ENCODE assay signal across 9 cellular contexts in genomic region chr14:91116913-91117588, GRCh38. TPM values are rescaled to one million over a fixed set of nuclear protein-coding genes. Genes with fewer than 3 reads are reported as not detected.
DNase-seq lines count a peak whose midpoint lies in the region; ATAC-seq and TF ChIP-seq lines count a peak whose summit lies in the region.
"Had no signal": no experiment of that assay in that cellular context is flagged by ENCODE, and none has a peak within 500 bp of the region (broad histone marks: within the 10 kb centered on the region; RNA-seq: fewer than 3 reads in every experiment).

No MANE protein-coding gene starts in this region.

- CTCF ChIA-PET in activated naive CD4-positive, alpha-beta T cell treated with anti-CD3 and anti-CD28 coated beads for 36 hours (lab: Charles Lee), result interaction anchor here (0.6 to 3.8 kb wide), 3 partner anchors 17 to 57 kb away, joined by 3 to 17 read pairs (median 4); partner anchors contain the start of gene RPS6KA5

- TF ChIP-seq CTCF in type B pancreatic cell (conservative IDR thresholded peaks at IDR 0.05), result no peak
- TF ChIP-seq CTCF in GM13976 (IDR thresholded peaks at IDR 0.05; ENCODE audit: borderline replicate concordance, control extremely low read depth, extremely low read depth, insufficient read depth, missing control alignments), result no peak

- no peak for ATAC-seq in naive thymus-derived CD8-positive, alpha-beta T cell

- H3K27ac Mint-ChIP-seq in activated naive CD4-positive, alpha-beta T cell treated with anti-CD3 and anti-CD28 coated beads for 36 hours, result peak overlapping the region; percentile 95
- peak overlapping the region; percentile 76 for H3K27ac Mint-ChIP-seq in activated naive CD4-positive, alpha-beta T cell treated with anti-CD3 and anti-CD28 coated beads, Interleukin-2, amount 50 U/mL, for 24 hours
- H3K27ac Mint-ChIP-seq in naive thymus-derived CD8-positive, alpha-beta T cell, result peak overlapping the region; percentile 40 to 99 (median 85)
- H3K27ac Mint-ChIP-seq in type B pancreatic cell, result peak overlapping the region; percentile 46

- POLR2A ChIA-PET in naive thymus-derived CD8-positive, alpha-beta T cell (lab: Charles Lee), result interaction anchor here (0.6 to 0.7 kb wide), 4 partner anchors 44 to 523 kb away, joined by 3 to 8 read pairs (median 5); partner anchors contain the start of gene PPP4R3A

- H3K9me3 Mint-ChIP-seq in activated naive CD4-positive, alpha-beta T cell treated with anti-CD3 and anti-CD28 coated beads for 36 hours, result peaks cover 3% of the 10 kb centered on the region
- peaks cover 5% of the 10 kb centered on the region for H3K9me3 Mint-ChIP-seq in activated naive CD4-positive, alpha-beta T cell treated with anti-CD3 and anti-CD28 coated beads, Interleukin-2, amount 50 U/mL, for 24 hours
- peaks cover 0 to 4% (median 0%) of the 10 kb centered on the region in 9 donors for H3K9me3 Mint-ChIP-seq in naive thymus-derived CD8-positive, alpha-beta T cell
- H3K9me3 Mint-ChIP-seq in type B pancreatic cell, result peaks cover 13% of the 10 kb centered on the region

- H3K4me3 Mint-ChIP-seq in activated naive CD4-positive, alpha-beta T cell treated with anti-CD3 and anti-CD28 coated beads for 36 hours, result peak overlapping the region; percentile 26
- peak overlapping the region; percentile 61 for H3K4me3 Mint-ChIP-seq in activated naive CD4-positive, alpha-beta T cell treated with anti-CD3 and anti-CD28 coated beads, Interleukin-2, amount 50 U/mL, for 24 hours
- peak overlapping the region; percentile 28 to 97 (median 57) for H3K4me3 Mint-ChIP-seq in naive thymus-derived CD8-positive, alpha-beta T cell
- H3K4me3 Mint-ChIP-seq in type B pancreatic cell, result no peak overlapping the region

- peaks cover 38% of the 10 kb centered on the region for H3K36me3 Mint-ChIP-seq in activated naive CD4-positive, alpha-beta T cell treated with anti-CD3 and anti-CD28 coated beads for 36 hours (ENCODE audit: low read depth)
- H3K36me3 Mint-ChIP-seq in activated naive CD4-positive, alpha-beta T cell treated with anti-CD3 and anti-CD28 coated beads, Interleukin-2, amount 50 U/mL, for 24 hours, result peaks cover 13% of the 10 kb centered on the region
- peaks cover 0 to 38% (median 27%) of the 10 kb centered on the region in 3 donors for H3K36me3 Mint-ChIP-seq in naive thymus-derived CD8-positive, alpha-beta T cell
- peaks cover 27% of the 10 kb centered on the region for H3K36me3 Mint-ChIP-seq in type B pancreatic cell

- DNase-seq in activated naive CD4-positive, alpha-beta T cell treated with anti-CD3 and anti-CD28 coated beads for 36 hours, result peak; percentile 24
- no peak for DNase-seq in activated naive CD4-positive, alpha-beta T cell treated with anti-CD3 and anti-CD28 coated beads, Interleukin-2, amount 50 U/mL, for 16 hours
- no peak for DNase-seq in naive thymus-derived CD8-positive, alpha-beta T cell
- DNase-seq in type B pancreatic cell (ENCODE audit: extremely low spot score, unreplicated experiment), result no peak
- no peak for DNase-seq in GM13976 (ENCODE audit: low spot score)
- no peak for DNase-seq in substantia nigra (lab: John Stamatoyannopoulos, UW)
- DNase-seq in globus pallidus (ENCODE audit: low spot score), result no peak

- in situ Hi-C loops in GM13976 (cut with MboI; ENCODE audit: low sequenced_read_pairs, unreplicated experiment), result no loop called here

- peaks cover 64% of the 10 kb centered on the region for H3K4me1 Mint-ChIP-seq in activated naive CD4-positive, alpha-beta T cell treated with anti-CD3 and anti-CD28 coated beads for 36 hours (ENCODE audit: low read depth)
- H3K4me1 Mint-ChIP-seq in activated naive CD4-positive, alpha-beta T cell treated with anti-CD3 and anti-CD28 coated beads, Interleukin-2, amount 50 U/mL, for 24 hours, result peaks cover 82% of the 10 kb centered on the region
- H3K4me1 Mint-ChIP-seq in naive thymus-derived CD8-positive, alpha-beta T cell, result peaks cover 35 to 92% (median 84%) of the 10 kb centered on the region in 4 donors
- H3K4me1 Mint-ChIP-seq in type B pancreatic cell (ENCODE audit: unreplicated experiment), result peaks cover 47% of the 10 kb centered on the region

- intact Hi-C loops in activated naive CD4-positive, alpha-beta T cell treated with anti-CD3 and anti-CD28 coated beads for 36 hours (cut with micrococcal nuclease), result no loop called here

- H3K27ac ChIP-seq in substantia nigra (ENCODE audit: low read depth, low read length, poor library complexity, severe bottlenecking), result no peak overlapping the region
- H3K27ac ChIP-seq: cardiac muscle cell had no signal

- H3K27me3 Mint-ChIP-seq in activated naive CD4-positive, alpha-beta T cell treated with anti-CD3 and anti-CD28 coated beads for 36 hours (ENCODE audit: low read depth), result no peaks in the 10 kb centered on the region
- H3K27me3 Mint-ChIP-seq in activated naive CD4-positive, alpha-beta T cell treated with anti-CD3 and anti-CD28 coated beads, Interleukin-2, amount 50 U/mL, for 24 hours, result no peaks in the 10 kb centered on the region
- no peaks in the 10 kb centered on the region for H3K27me3 Mint-ChIP-seq in naive thymus-derived CD8-positive, alpha-beta T cell
- no peaks in the 10 kb centered on the region for H3K27me3 Mint-ChIP-seq in type B pancreatic cell

RNA-seq across cellular contexts. Expression of gene DGLUCY, which starts 3.2 kb away (rescaled TPM):
- total RNA-seq in activated naive CD4-positive, alpha-beta T cell treated with anti-CD3 and anti-CD28 coated beads for 36 hours, result 10 to 100 TPM; 39.5 to 49.2 TPM
- 10 to 100 TPM; 83.5 to 83.9 TPM for total RNA-seq in naive thymus-derived CD8-positive, alpha-beta T cell
- 10 to 100 TPM; 24.9 to 38.5 (median 28.5) TPM for polyA plus RNA-seq in naive thymus-derived CD8-positive, alpha-beta T cell
- 24.2 and 37.5 TPM in 2 replicates for total RNA-seq in type B pancreatic cell (ENCODE audit: low replicate concordance)

RNA-seq across cellular contexts. Expression of gene RPS6KA5, which starts 56.6 kb away (rescaled TPM):
- total RNA-seq in activated naive CD4-positive, alpha-beta T cell treated with anti-CD3 and anti-CD28 coated beads for 36 hours, result 10 to 100 TPM; 10.0 to 12.0 TPM
- total RNA-seq in naive thymus-derived CD8-positive, alpha-beta T cell, result 10 to 100 TPM; 18.4 to 23.2 TPM
- polyA plus RNA-seq in naive thymus-derived CD8-positive, alpha-beta T cell, result 10 to 100 TPM; 12.3 to 14.5 (median 14.3) TPM
- 6.0 and 7.4 TPM in 2 replicates for total RNA-seq in type B pancreatic cell (ENCODE audit: low replicate concordance)
